19 cellular contexts compared by ENCODE assay signal in genomic region chr6:37558646-37559045, GRCh38.
"Had no signal": no experiment of that assay in that cellular context is flagged by ENCODE, and none has a peak within 500 bp of the region (broad histone marks: within the 10 kb centered on the region; RNA-seq: fewer than 3 reads in every experiment).

No MANE protein-coding gene starts in this region.

- H3K27ac ChIP-seq: cardiac muscle cell, epithelial cell of prostate, foreskin keratinocyte, lower lobe of right lung, right atrium auricular region, testis, upper lobe of left lung had no signal

- H3K36me3 ChIP-seq: cardiac muscle cell, lower lobe of right lung, right atrium auricular region, upper lobe of left lung had no signal

- H3K27ac Mint-ChIP-seq: mesothelial cell of epicardium, progenitor cell of endocrine pancreas had no signal

- H3K4me1 ChIP-seq: lower lobe of right lung, right atrium auricular region, upper lobe of left lung had no signal

- ATAC-seq: foreskin keratinocyte, lower lobe of right lung had no signal

- H3K27me3 ChIP-seq: cardiac muscle cell, right atrium auricular region, testis, upper lobe of left lung had no signal

- H3K36me3 Mint-ChIP-seq: activated naive CD8-positive, alpha-beta T cell; mesothelial cell of epicardium had no signal

- H3K27me3 Mint-ChIP-seq: activated naive CD8-positive, alpha-beta T cell had no signal

- H3K9me3 ChIP-seq: lower lobe of right lung, right atrium auricular region, testis, upper lobe of left lung had no signal

- H3K4me3 Mint-ChIP-seq: activated naive CD8-positive, alpha-beta T cell; mesothelial cell of epicardium; nephron had no signal

- H3K9me3 Mint-ChIP-seq: mesothelial cell of epicardium, nephron had no signal

- H3K4me3 ChIP-seq: cardiac muscle cell, lower lobe of right lung, right atrium auricular region, testis, upper lobe of left lung had no signal

- FAIRE-seq: keratinocyte had no signal

- DNase-seq: activated CD4-positive, alpha-beta T cell treated with anti-CD3 and anti-CD28 coated beads for 1 hour; amniotic stem cell; foreskin keratinocyte; hippocampal formation; lower lobe of right lung; occipital lobe; stimulated activated CD4-positive, alpha-beta T cell treated with anti-CD3 and anti-CD28 coated beads, Interleukin-2, amount 100 ng/mL, for 24 hours; T-helper 1 cell; T1000; testis had no signal
